ENCODE assay signal across 8 cellular contexts in the genomic region with DNA sequence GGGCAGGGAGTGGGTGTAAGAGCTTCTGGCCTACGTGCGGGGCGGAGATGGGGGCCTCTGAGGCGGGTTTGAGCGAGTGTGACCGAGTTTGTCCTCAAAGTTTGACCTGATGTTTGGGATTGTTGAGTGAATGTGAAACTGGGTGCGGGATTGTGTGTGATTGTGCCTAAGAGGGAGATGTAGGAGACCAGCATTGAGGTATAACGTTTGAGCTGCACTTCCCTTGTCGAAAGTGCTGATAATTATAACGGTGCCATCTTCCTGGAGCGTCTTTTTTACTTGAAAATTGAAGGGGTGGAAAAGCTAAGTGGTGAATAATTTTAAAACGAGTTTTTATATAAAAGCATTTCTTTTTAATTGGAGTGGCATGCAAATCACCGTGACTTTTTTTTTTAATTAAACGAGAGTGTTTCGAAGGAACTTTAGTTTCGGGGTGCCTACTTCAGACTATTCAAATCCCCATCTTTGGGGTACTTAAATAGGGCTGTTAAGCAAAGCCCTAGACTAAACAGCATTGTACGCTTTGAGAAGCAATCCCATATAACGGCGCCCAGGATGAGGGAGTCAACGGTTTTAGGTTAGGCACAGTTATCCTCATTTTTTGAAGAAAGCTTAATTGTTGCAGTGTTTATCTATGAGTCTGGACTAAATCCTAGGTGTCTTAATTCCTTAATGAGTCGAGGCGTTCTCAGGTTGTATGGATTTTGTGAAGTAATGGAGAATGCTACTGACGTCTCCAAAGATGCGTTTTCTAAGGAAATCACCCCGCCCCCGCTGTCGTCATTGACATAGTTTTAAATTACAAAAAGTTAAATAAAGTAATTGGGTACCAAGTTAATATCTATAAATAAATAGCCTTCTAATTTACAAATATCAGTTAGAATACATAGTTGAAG. TPM values are rescaled to one million over a fixed set of nuclear protein-coding genes. Genes with fewer than 3 reads are reported as not detected.
A peak's percentile ranks its signal among the peaks of the same experiment; 100 is the strongest.
DNase-seq lines count a peak whose midpoint lies in the region; ATAC-seq and TF ChIP-seq lines count a peak whose summit lies in the region.

No MANE protein-coding gene starts in this region.

- DNase-seq in DMS 273 (lab: John Stamatoyannopoulos, UW; ENCODE audit: unreplicated experiment) (peak; percentile 56), HFF-Myc (ENCODE audit: extremely low read depth, low read depth) (no peak), SK-MEL-5 (ENCODE audit: low read depth, low spot score) (peak; percentile 19), epithelial cell of prostate (ENCODE audit: low read depth, low spot score) (no peak), midbrain (lab: John Stamatoyannopoulos, UW) (no peak), posterior vena cava (ENCODE audit: low spot score) (no peak)

- no peak for ATAC-seq in GM21360 (IDR thresholded peaks at IDR 0.05; ENCODE audit: unreplicated experiment)

- peaks cover 26% of the 10 kb centered on the region for H3K36me3 ChIP-seq in neuron (ENCODE audit: insufficient read depth, low read length)

- no peak overlapping the region for H2AFZ ChIP-seq in neuron (ENCODE audit: low read depth, low read length)

- H3K4me3 ChIP-seq in HFF-Myc (replicated peaks; ENCODE audit: low read depth, low read length) = peak overlapping the region; percentile 71
- H3K4me3 ChIP-seq in neuron (ENCODE audit: low read length) = peak overlapping the region; percentile 91

- H3K4me1 ChIP-seq in neuron (ENCODE audit: insufficient read depth, low read length) = peaks cover 5% of the 10 kb centered on the region

- intact Hi-C loops in posterior vena cava (cut with DNase I) = no loop called here

- peak overlapping the region; percentile 87 for H3K27ac ChIP-seq in epithelial cell of prostate

- peaks cover 14% of the 10 kb centered on the region for H3K9me3 ChIP-seq in neuron (ENCODE audit: low read length)

- no peaks in the 10 kb centered on the region for H3K27me3 ChIP-seq in neuron (ENCODE audit: insufficient read depth, low read length)

- no peak for TF ChIP-seq CTCF in HFF-Myc (IDR thresholded peaks at IDR 0.05; ENCODE audit: low read depth, low read length, missing control alignments)

- in situ Hi-C loops in SK-MEL-5 (cut with HindIII; ENCODE audit: low pct_unique_long_range_greater_than_20kb, low sequenced_read_pairs) = no loop called here

RNA-seq across cellular contexts. Expression of a gene that starts 0.6 kb away (rescaled TPM):
- total RNA-seq in SK-MEL-5 (2014; rRNA removed; shearing (Covaris generic)) = 88.8 and 97.2 TPM in 2 replicates
- 61.9 and 77.6 TPM in 2 replicates for polyA plus RNA-seq in SK-MEL-5 (2015; cell fraction: cytosol; rRNA removed)
- polyA plus RNA-seq in SK-MEL-5 (2015; cell fraction: nucleus; rRNA removed) = 67.1 and 70.9 TPM in 2 replicates
- 10 to 100 TPM; 40.2 to 41.7 TPM for total RNA-seq in posterior vena cava

RNA-seq across cellular contexts. Expression of a gene that starts 1.1 kb away (rescaled TPM):
- 1.7 and 2.6 TPM in 2 replicates for total RNA-seq in SK-MEL-5 (2014; rRNA removed; shearing (Covaris generic))
- 0.38 and 0.96 TPM in 2 replicates for polyA plus RNA-seq in SK-MEL-5 (2015; cell fraction: cytosol; rRNA removed)
- 0.70 and 2.3 TPM in 2 replicates for polyA plus RNA-seq in SK-MEL-5 (2015; cell fraction: nucleus; rRNA removed)
- total RNA-seq in posterior vena cava = 1 to 10 TPM; 5.2 to 5.3 TPM

Comparison
In these comparisons a context has a peak if more than half of its experiments do, and no peak if none do; other contexts are left out.
1. DNase-seq: peak in DMS 273 (single experiment) and SK-MEL-5 (single experiment); none in HFF-Myc (single experiment), epithelial cell of prostate (single experiment), midbrain (single experiment) and posterior vena cava (single experiment).